ENCODE assay signal across 26 cellular contexts in genomic region chr15:35282965-35283496, GRCh38.
"Had no signal": no experiment of that assay in that cellular context is flagged by ENCODE, and none has a peak within 500 bp of the region (broad histone marks: within the 10 kb centered on the region; RNA-seq: fewer than 3 reads in every experiment).

No MANE protein-coding gene starts in this region.

- H3K27me3 Mint-ChIP-seq: natural killer cell treated with Interleukin-12 subunit alpha and Interleukin-12 subunit beta and Interleukin-15 and Interleukin-18, amount 100 ng/mL, for 72 hours; stimulated activated naive B cell treated with anti-CD40 and anti-IgM and Interleukin-4, amounts not matched to agents 10 μg/mL and 1 μg/mL and 100 μg/mL, for 72 hours; stimulated activated naive CD8-positive, alpha-beta T cell treated with anti-CD3 and anti-CD28 coated beads, Interleukin-15, Interleukin-2, amounts not matched to agents 100 ng/mL and 50 ng/mL, for 24 hours had no signal

- DNase-seq: naive thymus-derived CD8-positive, alpha-beta T cell; nephron progenitor cell; nucleus accumbens; pancreas; right lobe of liver; sigmoid colon; small intestine; stimulated activated CD4-positive, alpha-beta T cell treated with anti-CD3 and anti-CD28 coated beads, Interleukin-15, amount 100 ng/mL, for 24 hours; stimulated activated CD4-positive, alpha-beta T cell treated with anti-CD3 and anti-CD28 coated beads, Interleukin-2, amount 100 ng/mL, for 24 hours; stimulated activated CD4-positive, alpha-beta T cell treated with anti-CD3 and anti-CD28 coated beads, Interleukin-2, amount 100 ng/mL, for 48 hours; stimulated activated CD4-positive, alpha-beta T cell treated with anti-CD3 and anti-CD28 coated beads, Interleukin-4, amount 100 ng/mL, for 24 hours; stimulated activated naive B cell treated with anti-CD40 and anti-IgM and Interleukin-4, amounts not matched to agents 10 μg/mL and 1 μg/mL and 100 μg/mL, for 72 hours; stimulated activated naive CD4-positive, alpha-beta T cell treated with Interleukin-2 at 50 U/mL for 16 hours; stomach; thyroid gland; trophoblast cell; upper lobe of left lung had no signal

- H3K4me1 Mint-ChIP-seq: naive thymus-derived CD8-positive, alpha-beta T cell; nephron progenitor cell; neural crest cell; stimulated activated effector memory CD8-positive, alpha-beta T cell treated with anti-CD3 and anti-CD28 coated beads, Interleukin-12 subunit alpha, Interleukin-12 subunit beta, amount 100 ng/mL, for 72 hours; stimulated activated naive B cell treated with anti-CD40 and anti-IgM and Interleukin-4, amounts not matched to agents 10 μg/mL and 1 μg/mL and 100 μg/mL, for 72 hours had no signal

- H3K4me3 ChIP-seq: pancreas, prostate gland, right lobe of liver, sigmoid colon, stomach, thoracic aorta, thyroid gland, tibial nerve, upper lobe of left lung, vagina had no signal

- H3K4me1 ChIP-seq: pancreas, prostate gland, right lobe of liver, sigmoid colon, stomach, thyroid gland, tibial nerve, upper lobe of left lung had no signal

- H3K4me3 Mint-ChIP-seq: naive thymus-derived CD8-positive, alpha-beta T cell; natural killer cell treated with Interleukin-12 subunit alpha and Interleukin-12 subunit beta and Interleukin-15 and Interleukin-18, amount 100 ng/mL, for 72 hours; nephron progenitor cell; neural crest cell; stimulated activated effector memory CD8-positive, alpha-beta T cell treated with anti-CD3 and anti-CD28 coated beads, Interleukin-12 subunit alpha, Interleukin-12 subunit beta, amount 100 ng/mL, for 72 hours; stimulated activated naive B cell treated with anti-CD40 and anti-IgM and Interleukin-4, amounts not matched to agents 10 μg/mL and 1 μg/mL and 100 μg/mL, for 72 hours; stimulated activated naive CD8-positive, alpha-beta T cell treated with anti-CD3 and anti-CD28 coated beads, Interleukin-15, Interleukin-2, amounts not matched to agents 100 ng/mL and 50 ng/mL, for 24 hours had no signal

- H3K9me3 Mint-ChIP-seq: stimulated activated naive CD8-positive, alpha-beta T cell treated with anti-CD3 and anti-CD28 coated beads, Interleukin-15, Interleukin-2, amounts not matched to agents 100 ng/mL and 50 ng/mL, for 24 hours had no signal

- H3K27ac Mint-ChIP-seq: naive thymus-derived CD8-positive, alpha-beta T cell; natural killer cell treated with Interleukin-12 subunit alpha and Interleukin-12 subunit beta and Interleukin-15 and Interleukin-18, amount 100 ng/mL, for 72 hours; nephron progenitor cell; stimulated activated effector memory CD8-positive, alpha-beta T cell treated with anti-CD3 and anti-CD28 coated beads, Interleukin-12 subunit alpha, Interleukin-12 subunit beta, amount 100 ng/mL, for 72 hours; stimulated activated naive B cell treated with anti-CD40 and anti-IgM and Interleukin-4, amounts not matched to agents 10 μg/mL and 1 μg/mL and 100 μg/mL, for 72 hours; stimulated activated naive CD8-positive, alpha-beta T cell treated with anti-CD3 and anti-CD28 coated beads, Interleukin-15, Interleukin-2, amounts not matched to agents 100 ng/mL and 50 ng/mL, for 24 hours had no signal

- ATAC-seq: naive thymus-derived CD8-positive, alpha-beta T cell; natural killer cell treated with Interleukin-12 subunit alpha and Interleukin-12 subunit beta and Interleukin-15 and Interleukin-18, amount 100 ng/mL, for 72 hours; pancreas; right cardiac atrium; right lobe of liver; stimulated activated effector memory CD8-positive, alpha-beta T cell treated with anti-CD3 and anti-CD28 coated beads, Interleukin-12 subunit alpha, Interleukin-12 subunit beta, amount 100 ng/mL, for 72 hours; stimulated activated naive B cell treated with anti-CD40 and anti-IgM and Interleukin-4, amounts not matched to agents 10 μg/mL and 1 μg/mL and 100 μg/mL, for 72 hours had no signal

- H3K27me3 ChIP-seq: pancreas, right lobe of liver, sigmoid colon, stomach, thyroid gland, tibial nerve, upper lobe of left lung, vagina had no signal

- H3K36me3 Mint-ChIP-seq: natural killer cell treated with Interleukin-12 subunit alpha and Interleukin-12 subunit beta and Interleukin-15 and Interleukin-18, amount 100 ng/mL, for 72 hours; stimulated activated effector memory CD8-positive, alpha-beta T cell treated with anti-CD3 and anti-CD28 coated beads, Interleukin-12 subunit alpha, Interleukin-12 subunit beta, amount 100 ng/mL, for 72 hours had no signal

- H3K36me3 ChIP-seq: pancreas, prostate gland, right lobe of liver, sigmoid colon, stomach, thoracic aorta, thyroid gland, tibial nerve, upper lobe of left lung, vagina had no signal

- H3K27ac ChIP-seq: pancreas, prostate gland, right lobe of liver, sigmoid colon, stomach, thoracic aorta, thyroid gland, tibial nerve, upper lobe of left lung, vagina had no signal

- H3K9me3 ChIP-seq: pancreas, prostate gland, right lobe of liver, thyroid gland, vagina had no signal
